Comparison of ENCODE assay signal across 1 cellular context in genomic region chr7:873367-874002, GRCh38.
TF ChIP-seq lines count a peak whose summit lies in the region.

No MANE protein-coding gene starts in this region.

TF ChIP-seq in HepG2, 621 proteins besides CTCF, POLR2A, EP300 and RAD21 (continued from another document and continues in another):
- peak; percentile 56; the same call in 1 of the 2 replicates for TF ChIP-seq CREB1 (IDR thresholded peaks at IDR 0.05)
- TF ChIP-seq CREB1 (CRISPR knock-in tag; IDR thresholded peaks at IDR 0.05) = no peak
- peak; percentile 68 for TF ChIP-seq NCOA2 (CRISPR knock-in tag; IDR thresholded peaks at IDR 0.05)
- peak; percentile 50; the same call in 1 of the 2 replicates for TF ChIP-seq ZNF609 (CRISPR knock-in tag; IDR thresholded peaks at IDR 0.05; ENCODE audit: borderline replicate concordance)
- TF ChIP-seq IRX3 (CRISPR knock-in tag; IDR thresholded peaks at IDR 0.05; ENCODE audit: borderline replicate concordance, low read depth) = 0 out of 2 replicates have a peak, but pooled peaks have one; percentile 52
- 0 out of 2 replicates have a peak, but pooled peaks have one; percentile 43 for TF ChIP-seq SP2 (CRISPR knock-in tag; IDR thresholded peaks at IDR 0.05)
- peak; percentile 55; the same call in 1 of the 2 replicates for TF ChIP-seq HNF4A (CRISPR knock-in tag; IDR thresholded peaks at IDR 0.05)
- peak; percentile 93; the same call in 1 of the 2 replicates for TF ChIP-seq TEAD2 (CRISPR knock-in tag; IDR thresholded peaks at IDR 0.05)
- TF ChIP-seq ZNF234 (CRISPR knock-in tag; conservative IDR thresholded peaks at IDR 0.05) = no peak
- TF ChIP-seq HNF4G (IDR thresholded peaks at IDR 0.05; ENCODE audit: borderline replicate concordance, low read depth, low read length) = no peak
- TF ChIP-seq HNF4G (CRISPR knock-in tag; IDR thresholded peaks at IDR 0.05; ENCODE audit: borderline replicate concordance, low read depth) = no peak
- TF ChIP-seq SP140L (CRISPR knock-in tag; IDR thresholded peaks at IDR 0.05; ENCODE audit: borderline replicate concordance) = no peak
- TF ChIP-seq FOXK1 (CRISPR knock-in tag; IDR thresholded peaks at IDR 0.05; ENCODE audit: borderline replicate concordance, low read depth) = peak; percentile 84; the same call in 1 of the 2 replicates
- peak; percentile 60; the same call in 1 of the 2 replicates for TF ChIP-seq TARDBP (CRISPR knock-in tag; IDR thresholded peaks at IDR 0.05)
- TF ChIP-seq CBX5 (CRISPR knock-in tag; IDR thresholded peaks at IDR 0.05; ENCODE audit: borderline replicate concordance) = peak; percentile 78; the same call in 1 of the 2 replicates
- peak; percentile 56; the same call in 1 of the 2 replicates for TF ChIP-seq GFI1 (CRISPR knock-in tag; IDR thresholded peaks at IDR 0.05; ENCODE audit: borderline replicate concordance)
- no peak for TF ChIP-seq SRSF4 (IDR thresholded peaks at IDR 0.05; ENCODE audit: low read depth, low read length, poor library complexity, severe bottlenecking)
- peak; percentile 67; the same call in 1 of the 2 replicates for TF ChIP-seq HOMEZ (CRISPR knock-in tag; IDR thresholded peaks at IDR 0.05; ENCODE audit: low read depth)
- TF ChIP-seq NFE2L2 (IDR thresholded peaks at IDR 0.05; ENCODE audit: low read length) = no peak
- TF ChIP-seq CHD2 (IDR thresholded peaks at IDR 0.05; ENCODE audit: low read depth, low read length) = no peak
- TF ChIP-seq ZNF362 (CRISPR knock-in tag; IDR thresholded peaks at IDR 0.05; ENCODE audit: borderline replicate concordance) = no peak; the same call in 1 of the 2 replicates
- TF ChIP-seq PCBP1 (IDR thresholded peaks at IDR 0.05; ENCODE audit: borderline replicate concordance, low read depth, low read length) = no peak
- peak; percentile 95 for TF ChIP-seq ELF3 (CRISPR knock-in tag; IDR thresholded peaks at IDR 0.05)
- TF ChIP-seq AGO2 (optimal IDR thresholded peaks at IDR 0.05; ENCODE audit: low read depth, low read length) = no peak
- peak; percentile 52; the same call in 1 of the 2 replicates for TF ChIP-seq ZHX2 (IDR thresholded peaks at IDR 0.05; ENCODE audit: low read depth)
- TF ChIP-seq ZHX2 (CRISPR knock-in tag; IDR thresholded peaks at IDR 0.05; ENCODE audit: borderline replicate concordance) = 0 out of 2 replicates have a peak, but pooled peaks have one; percentile 40
- TF ChIP-seq ZNF776 (CRISPR knock-in tag; IDR thresholded peaks at IDR 0.05) = no peak; the same call in 1 of the 2 replicates
- TF ChIP-seq ZBTB37 (CRISPR knock-in tag; IDR thresholded peaks at IDR 0.05) = no peak
- no peak for TF ChIP-seq ZFP62 (CRISPR knock-in tag; IDR thresholded peaks at IDR 0.05)
- TF ChIP-seq MBD4 (IDR thresholded peaks at IDR 0.05; ENCODE audit: borderline replicate concordance, low read length) = no peak
- TF ChIP-seq TBX3 (IDR thresholded peaks at IDR 0.05; ENCODE audit: borderline replicate concordance) = 0 out of 2 replicates have a peak, but pooled peaks have one; percentile 32
- TF ChIP-seq ZNF564 (CRISPR knock-in tag; IDR thresholded peaks at IDR 0.05) = peak; percentile 40; the same call in 1 of the 2 replicates
- peak; percentile 82; the same call in 1 of the 2 replicates for TF ChIP-seq ZNF772 (CRISPR knock-in tag; IDR thresholded peaks at IDR 0.05)
- TF ChIP-seq CBX1 (IDR thresholded peaks at IDR 0.05; ENCODE audit: low read depth) = no peak
- no peak for TF ChIP-seq U2AF1 (optimal IDR thresholded peaks at IDR 0.05; ENCODE audit: low read depth, low read length)
- no peak for TF ChIP-seq SCMH1 (CRISPR knock-in tag; IDR thresholded peaks at IDR 0.05; ENCODE audit: borderline replicate concordance)
- no peak for TF ChIP-seq AFF4 (CRISPR knock-in tag; IDR thresholded peaks at IDR 0.05)
- TF ChIP-seq ZSCAN21 (CRISPR knock-in tag; IDR thresholded peaks at IDR 0.05; ENCODE audit: borderline replicate concordance) = peak; percentile 91
- no peak for TF ChIP-seq RARG (CRISPR knock-in tag; IDR thresholded peaks at IDR 0.05; ENCODE audit: low read depth)
- peak; percentile 81 for TF ChIP-seq BHLHE40 (IDR thresholded peaks at IDR 0.05; ENCODE audit: low read length)
- TF ChIP-seq CCDC6 (CRISPR knock-in tag; IDR thresholded peaks at IDR 0.05) = peak; percentile 94
